Comparison of ENCODE assay signal across 28 cellular contexts in the genomic region with DNA sequence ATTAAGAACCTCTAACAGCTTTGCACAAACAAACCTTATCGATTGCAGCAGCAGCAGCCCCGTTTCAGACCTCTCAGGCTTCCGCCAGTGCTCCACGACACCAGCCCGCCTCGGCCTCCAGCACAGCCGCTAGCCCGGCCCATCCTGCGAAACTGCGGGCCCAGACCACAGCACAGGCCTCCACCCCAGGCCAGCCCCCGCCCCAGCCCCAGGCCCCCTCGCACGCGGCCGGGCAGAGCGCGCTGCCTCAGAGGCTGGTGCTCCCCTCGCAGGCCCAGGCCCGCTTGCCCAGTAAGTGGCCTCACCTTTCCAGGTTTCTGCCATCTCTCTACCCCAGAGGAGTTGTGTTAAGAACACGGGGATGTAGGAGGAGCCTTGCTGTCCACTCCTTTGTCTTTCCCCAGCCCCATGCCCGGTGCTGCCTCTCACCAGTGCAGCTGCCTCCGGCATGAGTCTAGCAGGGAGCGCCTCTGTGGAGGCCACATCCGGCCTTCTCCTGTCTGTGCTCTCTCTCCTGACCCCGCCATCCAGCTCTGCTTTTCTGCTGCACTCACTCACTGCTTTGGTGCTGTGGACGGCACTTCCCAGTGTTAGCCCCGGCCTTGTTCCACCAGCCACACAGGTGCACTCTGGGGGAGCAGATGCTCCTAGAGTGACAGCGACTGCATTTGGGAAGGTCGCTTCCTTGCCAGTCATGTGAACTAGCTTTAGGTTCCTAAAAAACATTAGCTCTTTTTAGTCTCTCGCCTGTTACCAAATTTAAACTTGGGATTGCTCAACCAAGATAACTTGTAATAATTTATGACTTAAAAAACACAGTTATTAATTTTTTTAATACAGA.
DNase-seq lines count a peak whose midpoint lies in the region; ATAC-seq lines count a peak whose summit lies in the region.
"Had no signal": no experiment of that assay in that cellular context is flagged by ENCODE, and none has a peak within 500 bp of the region (broad histone marks: within the 10 kb centered on the region; RNA-seq: fewer than 3 reads in every experiment).

No MANE protein-coding gene starts in this region.

- peaks cover 63% of the 10 kb centered on the region for H3K36me3 Mint-ChIP-seq in central memory CD8-positive, alpha-beta T cell (ENCODE audit: insufficient read depth)

- no peak overlapping the region for H3K4me3 Mint-ChIP-seq in central memory CD8-positive, alpha-beta T cell
- H3K4me3 Mint-ChIP-seq: effector memory CD8-positive, alpha-beta T cell; naive B cell had no signal

- DNase-seq in H7 (peak; percentile 59), NCI-H774 (lab: John Stamatoyannopoulos, UW) (peak; percentile 53), posterior vena cava (ENCODE audit: low spot score) (peak; percentile 77), NCI-H1436 treated with DMSO at 0.1 percent for 48 hours (lab: John Stamatoyannopoulos, UW) (no peak), NCI-H2081 treated with DMSO at 0.1 percent for 48 hours (lab: John Stamatoyannopoulos, UW) (no peak), left colon (no peak)
- DNase-seq in central memory CD8-positive, alpha-beta T cell (ENCODE audit: low spot score in 2 of 2), result no peak
- DNase-seq: activated CD4-positive, CD25-positive, alpha-beta regulatory T cell; activated naive CD4-positive, alpha-beta T cell; activated T-cell treated with anti-CD3 and anti-CD28 coated beads, Interleukin-2, amount 50 U/mL, for 48 hours; amniotic stem cell; C1 segment of cervical spinal cord; colonic mucosa; COR-L47; DMS53; effector memory CD8-positive, alpha-beta T cell; foreskin fibroblast; HCEC 1CT; KBM-7; left ventricle myocardium superior; naive B cell; NCI-H1105; NCI-H2029 treated with DMSO at 0.1 percent for 48 hours; NCI-H446; posterior cingulate gyrus; stimulated activated CD4-positive, alpha-beta T cell treated with anti-CD3 and anti-CD28 coated beads, Interleukin-4, amount 100 ng/mL, for 24 hours; T-helper 1 cell; tibial artery had no signal

- peak overlapping the region; percentile 51 for H3K27ac Mint-ChIP-seq in central memory CD8-positive, alpha-beta T cell (ENCODE audit: low read depth)
- H3K27ac Mint-ChIP-seq: effector memory CD8-positive, alpha-beta T cell had no signal

- H3K27me3 ChIP-seq in H7 (ENCODE audit: control insufficient read depth, insufficient read depth, low read length), result no peaks in the 10 kb centered on the region
- H3K27me3 ChIP-seq: colonic mucosa, tibial artery had no signal

- intact Hi-C loops in posterior vena cava (cut with DNase I), result no loop called here
- intact Hi-C loops in left colon (cut with DNase I, micrococcal nuclease), result no loop called here

- H3K9me3 Mint-ChIP-seq in central memory CD8-positive, alpha-beta T cell, result no peaks in the 10 kb centered on the region
- H3K9me3 Mint-ChIP-seq: effector memory CD8-positive, alpha-beta T cell; naive B cell had no signal

- no peak overlapping the region for H3K4me3 ChIP-seq in H7 (ENCODE audit: insufficient read depth, low read depth, low read length)
- H3K4me3 ChIP-seq: colonic mucosa, tibial artery had no signal

- no peak for ATAC-seq in central memory CD8-positive, alpha-beta T cell (replicated peaks; ENCODE audit: extremely low read depth, poor library complexity, severe bottlenecking)
- ATAC-seq in left colon, result no peak
- ATAC-seq: effector memory CD8-positive, alpha-beta T cell; left ventricle myocardium superior had no signal

- no peaks in the 10 kb centered on the region for H3K27me3 Mint-ChIP-seq in central memory CD8-positive, alpha-beta T cell
- H3K27me3 Mint-ChIP-seq: effector memory CD8-positive, alpha-beta T cell; naive B cell had no signal

- peaks cover 46% of the 10 kb centered on the region for H3K36me3 ChIP-seq in H7 (replicated peaks; ENCODE audit: control insufficient read depth, insufficient read depth, low read length)

- H3K4me1 Mint-ChIP-seq in central memory CD8-positive, alpha-beta T cell, result no peaks in the 10 kb centered on the region

Comparison
In these comparisons a context has a peak if more than half of its experiments do, and no peak if none do; other contexts are left out.
1. DNase-seq: peak in H7 (single experiment), NCI-H774 (single experiment) and posterior vena cava (single experiment); none in central memory CD8-positive, alpha-beta T cell (0 of 2), NCI-H1436 treated with DMSO at 0.1 percent for 48 hours (single experiment), NCI-H2081 treated with DMSO at 0.1 percent for 48 hours (single experiment) and left colon (0 of 2).